7 cellular contexts compared by ENCODE assay signal in the genomic region with DNA sequence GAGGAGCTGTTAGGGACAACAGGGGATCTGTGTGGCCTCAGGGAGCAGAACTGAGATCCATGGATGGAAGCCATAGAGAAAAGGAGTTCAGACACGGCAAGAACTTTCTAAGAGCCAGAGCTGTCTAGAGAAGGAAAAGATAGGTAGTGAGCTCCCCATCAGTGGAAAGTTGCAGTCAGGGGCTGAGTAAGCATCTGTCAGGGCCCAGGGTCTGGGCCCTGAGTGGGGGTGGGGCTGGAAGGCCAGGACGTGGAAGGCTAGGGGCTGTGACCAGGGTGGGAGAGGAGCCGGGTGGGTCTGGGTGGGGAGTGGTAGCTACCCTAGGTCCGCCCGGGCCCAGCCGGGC. TPM values are rescaled to one million over a fixed set of nuclear protein-coding genes. Genes with fewer than 3 reads are reported as not detected.
DNase-seq lines count a peak whose midpoint lies in the region; ATAC-seq lines count a peak whose summit lies in the region.

No MANE protein-coding gene starts in this region.

- no peaks in the 10 kb centered on the region for H3K9me3 ChIP-seq in skeletal muscle tissue (ENCODE audit: control insufficient read depth in 3 of 3, low read length in 3 of 3)

- H3K27ac ChIP-seq in skeletal muscle tissue (ENCODE audit: low read depth, low read length), result peak overlapping the region; percentile 14

- H3K27me3 ChIP-seq in skeletal muscle tissue (ENCODE audit: control insufficient read depth in 3 of 3, insufficient read depth in 3 of 3, low read length in 3 of 3), result no peaks in the 10 kb centered on the region

- H3K4me3 Mint-ChIP-seq in effector memory CD8-positive, alpha-beta T cell, result peak overlapping the region; percentile 96 to 97

- H3K4me1 ChIP-seq in skeletal muscle tissue (ENCODE audit: control insufficient read depth in 3 of 3, insufficient read depth in 3 of 3, low read length in 3 of 3), result peaks cover 5 to 22% (median 8%) of the 10 kb centered on the region in 3 donors

- H3K36me3 Mint-ChIP-seq in effector memory CD8-positive, alpha-beta T cell (ENCODE audit: insufficient read depth), result peaks cover 8% of the 10 kb centered on the region

- peak overlapping the region; percentile 29 to 87 for H3K27ac Mint-ChIP-seq in effector memory CD8-positive, alpha-beta T cell

- H3K4me3 ChIP-seq in Jurkat, Clone E6-1 (ENCODE audit: low read length), result peak overlapping the region; percentile 22
- peak overlapping the region in 2 of 3 donors; percentile 29 to 45 for H3K4me3 ChIP-seq in skeletal muscle tissue (ENCODE audit: low read length in 3 of 3)

- H3K27me3 Mint-ChIP-seq in effector memory CD8-positive, alpha-beta T cell, result no peaks in the 10 kb centered on the region

- ATAC-seq in GM21447 (IDR thresholded peaks at IDR 0.05; ENCODE audit: unreplicated experiment) (peak; percentile 16), HG03196 (IDR thresholded peaks at IDR 0.05; ENCODE audit: unreplicated experiment) (no peak)
- no peak for ATAC-seq in effector memory CD8-positive, alpha-beta T cell (replicated peaks)

- no peaks in the 10 kb centered on the region for H3K36me3 ChIP-seq in skeletal muscle tissue (ENCODE audit: control insufficient read depth in 3 of 3, insufficient read depth in 3 of 3, low read length in 3 of 3)

- DNase-seq in Jurkat, Clone E6-1 (ENCODE audit: low read depth, low spot score), result no peak
- no peak for DNase-seq in effector memory CD8-positive, alpha-beta T cell
- DNase-seq in NCI-H345 (lab: John Stamatoyannopoulos, UW) (no peak), SKM-1 (lab: John Stamatoyannopoulos, UW; ENCODE audit: unreplicated experiment) (no peak)

- no peaks in the 10 kb centered on the region for H3K9me3 Mint-ChIP-seq in effector memory CD8-positive, alpha-beta T cell

- H3K9ac ChIP-seq in skeletal muscle tissue (ENCODE audit: low read depth in 1 of 3, low read length in 3 of 3), result peak overlapping the region in 1 of 3 donors; percentile 33

- H3K4me1 Mint-ChIP-seq in effector memory CD8-positive, alpha-beta T cell (ENCODE audit: low read depth in 2 of 2), result peaks cover 29 to 35% of the 10 kb centered on the region in 2 donors

RNA-seq across cellular contexts. Expression of gene MSN, which starts 0.3 kb away (rescaled TPM):
- polyA plus RNA-seq in Jurkat, Clone E6-1 (2012; ENCODE audit: insufficient read depth, insufficient read length), result 386 TPM
- 57.9 TPM for total RNA-seq in skeletal muscle tissue
